Comparison of ENCODE assay signal across 23 cellular contexts in the genomic region with DNA sequence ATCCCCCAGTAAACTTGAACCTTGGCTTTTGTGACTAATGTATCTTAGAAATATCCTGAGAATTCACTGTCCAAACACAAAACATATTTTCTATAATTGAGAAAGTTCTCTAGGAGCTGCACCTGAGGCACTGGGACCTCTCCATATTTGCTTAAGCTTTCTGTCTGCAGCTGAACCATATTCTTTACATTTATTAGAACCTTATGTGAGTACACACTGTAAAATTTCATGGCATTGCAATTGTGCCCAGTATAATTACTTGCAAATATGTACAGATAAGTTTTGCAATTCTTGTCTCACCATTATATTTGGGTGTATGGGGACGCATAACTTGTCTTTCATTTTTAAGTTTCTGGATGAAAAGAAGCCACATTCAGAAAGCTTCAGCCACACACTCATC.
"Had no signal": no experiment of that assay in that cellular context is flagged by ENCODE, and none has a peak within 500 bp of the region (broad histone marks: within the 10 kb centered on the region; RNA-seq: fewer than 3 reads in every experiment).

No MANE protein-coding gene starts in this region.

- H3K36me3 Mint-ChIP-seq: naive thymus-derived CD4-positive, alpha-beta T cell; natural killer cell treated with Interleukin-12 subunit alpha and Interleukin-12 subunit beta and Interleukin-15 and Interleukin-18, amount 100 ng/mL, for 72 hours; stimulated activated memory B cell treated with anti-CD40 and anti-IgM and Interleukin-4, amounts not matched to agents 10 μg/mL and 1 μg/mL and 100 μg/mL, for 72 hours had no signal

- H3K4me1 Mint-ChIP-seq: naive thymus-derived CD4-positive, alpha-beta T cell; stimulated activated memory B cell treated with anti-CD40 and anti-IgM and Interleukin-4, amounts not matched to agents 10 μg/mL and 1 μg/mL and 100 μg/mL, for 72 hours; stimulated activated naive CD8-positive, alpha-beta T cell treated with anti-CD3 and anti-CD28 coated beads, Interleukin-15, amount 100 ng/mL, for 72 hours had no signal

- H3K4me3 ChIP-seq: left ventricle myocardium inferior, lung, mucosa of descending colon, ovary, right atrium auricular region, right lobe of liver, smooth muscle cell, tibial nerve, upper lobe of left lung, vagina had no signal

- H3K27ac ChIP-seq: left ventricle myocardium inferior, ovary, right atrium auricular region, right lobe of liver, tibial nerve, upper lobe of left lung, vagina had no signal

- H3K27me3 ChIP-seq: ovary, right atrium auricular region, right lobe of liver, tibial nerve, upper lobe of left lung, vagina had no signal

- H3K36me3 ChIP-seq: left ventricle myocardium inferior, ovary, right atrium auricular region, right lobe of liver, tibial nerve, upper lobe of left lung, vagina had no signal

- DNase-seq: islet precursor cell; left ventricle myocardium inferior; midbrain; mucosa of descending colon; naive thymus-derived CD4-positive, alpha-beta T cell; ovary; right lobe of liver; stimulated activated CD4-positive, alpha-beta T cell treated with anti-CD3 and anti-CD28 coated beads, Interleukin-1b, Interleukin-23, amount 100 ng/mL, for 48 hours; stimulated activated CD4-positive, alpha-beta T cell treated with anti-CD3 and anti-CD28 coated beads, Interleukin-2, amount 100 ng/mL, for 48 hours; stimulated activated CD4-positive, alpha-beta T cell treated with anti-CD3 and anti-CD28 coated beads, Interleukin-4, amount 100 ng/mL, for 4 hours; stimulated activated CD8-positive, alpha-beta memory T cell treated with anti-CD3 and anti-CD28 coated beads, Interleukin-4, amount 100 ng/mL, for 48 hours; stimulated activated naive CD4-positive, alpha-beta T cell treated with Interleukin-2 at 50 U/mL for 16 hours; stimulated activated naive CD8-positive, alpha-beta T cell treated with anti-CD3 and anti-CD28 coated beads, Interleukin-15, amount 100 ng/mL, for 72 hours; substantia nigra; upper lobe of left lung had no signal

- H3K4me1 ChIP-seq: left ventricle myocardium inferior, right atrium auricular region, tibial nerve, upper lobe of left lung, vagina had no signal

- H3K27me3 Mint-ChIP-seq: naive thymus-derived CD4-positive, alpha-beta T cell; natural killer cell treated with Interleukin-12 subunit alpha and Interleukin-12 subunit beta and Interleukin-15 and Interleukin-18, amount 100 ng/mL, for 72 hours; progenitor cell of endocrine pancreas; stimulated activated memory B cell treated with anti-CD40 and anti-IgM and Interleukin-4, amounts not matched to agents 10 μg/mL and 1 μg/mL and 100 μg/mL, for 72 hours; stimulated activated naive CD8-positive, alpha-beta T cell treated with anti-CD3 and anti-CD28 coated beads, Interleukin-15, amount 100 ng/mL, for 72 hours had no signal

- H3K9me3 ChIP-seq: left ventricle myocardium inferior, mucosa of descending colon, ovary, right atrium auricular region, right lobe of liver, tibial nerve, upper lobe of left lung, vagina had no signal

- H3K27ac Mint-ChIP-seq: naive thymus-derived CD4-positive, alpha-beta T cell; natural killer cell treated with Interleukin-12 subunit alpha and Interleukin-12 subunit beta and Interleukin-15 and Interleukin-18, amount 100 ng/mL, for 72 hours; progenitor cell of endocrine pancreas; stimulated activated memory B cell treated with anti-CD40 and anti-IgM and Interleukin-4, amounts not matched to agents 10 μg/mL and 1 μg/mL and 100 μg/mL, for 72 hours; stimulated activated naive CD8-positive, alpha-beta T cell treated with anti-CD3 and anti-CD28 coated beads, Interleukin-15, amount 100 ng/mL, for 72 hours had no signal

- ATAC-seq: mucosa of descending colon; naive thymus-derived CD4-positive, alpha-beta T cell; natural killer cell treated with Interleukin-12 subunit alpha and Interleukin-12 subunit beta and Interleukin-15 and Interleukin-18, amount 100 ng/mL, for 72 hours; right lobe of liver; stimulated activated memory B cell treated with anti-CD40 and anti-IgM and Interleukin-4, amounts not matched to agents 10 μg/mL and 1 μg/mL and 100 μg/mL, for 72 hours; stimulated activated naive CD8-positive, alpha-beta T cell treated with anti-CD3 and anti-CD28 coated beads, Interleukin-15, amount 100 ng/mL, for 72 hours had no signal

- H3K4me3 Mint-ChIP-seq: naive thymus-derived CD4-positive, alpha-beta T cell; natural killer cell treated with Interleukin-12 subunit alpha and Interleukin-12 subunit beta and Interleukin-15 and Interleukin-18, amount 100 ng/mL, for 72 hours; stimulated activated memory B cell treated with anti-CD40 and anti-IgM and Interleukin-4, amounts not matched to agents 10 μg/mL and 1 μg/mL and 100 μg/mL, for 72 hours; stimulated activated naive CD8-positive, alpha-beta T cell treated with anti-CD3 and anti-CD28 coated beads, Interleukin-15, amount 100 ng/mL, for 72 hours had no signal
